Comparison of ENCODE assay signal across 8 cellular contexts in the genomic region with DNA sequence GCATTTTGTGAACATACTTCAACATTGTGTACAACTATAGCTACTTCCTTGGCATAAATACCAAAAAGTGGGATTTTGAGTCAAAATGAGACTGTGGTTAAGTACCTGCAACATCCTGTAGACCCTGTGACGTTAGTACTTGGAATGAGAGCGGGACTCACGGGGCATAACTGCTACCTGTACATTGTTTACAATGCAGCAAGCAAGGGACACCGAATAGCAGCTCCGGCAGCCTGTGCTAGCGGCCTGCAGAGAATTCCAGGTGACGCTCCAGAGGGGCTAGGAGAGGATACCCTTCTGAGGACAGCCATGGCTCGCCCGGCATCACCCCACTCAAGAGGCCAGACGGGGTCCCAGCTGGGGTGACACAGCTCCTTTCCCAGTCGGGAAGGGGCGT. TPM values are rescaled to one million over a fixed set of nuclear protein-coding genes. Genes with fewer than 3 reads are reported as not detected.
A peak's percentile ranks its signal among the peaks of the same experiment; 100 is the strongest.
DNase-seq lines count a peak whose midpoint lies in the region; ATAC-seq and TF ChIP-seq lines count a peak whose summit lies in the region.

No MANE protein-coding gene starts in this region.

- H3K4me3 Mint-ChIP-seq in activated naive CD8-positive, alpha-beta T cell treated with anti-CD3 and anti-CD28 coated beads, Interleukin-2, amount 10 ng/mL, durations not matched to agents 7 days and 5 days, result peak overlapping the region; percentile 91

- peaks cover 0 to 5% (median 0%) of the 10 kb centered on the region in 4 donors for H3K4me1 ChIP-seq in tibial nerve

- intact Hi-C loops in left colon (cut with DNase I, micrococcal nuclease), result no loop called here

- POLR2A ChIA-PET in activated naive CD8-positive, alpha-beta T cell treated with anti-CD3 and anti-CD28 coated beads, Interleukin-2, amount 10 ng/mL, durations not matched to agents 7 days and 5 days (lab: Charles Lee), result interaction anchor here (0.8 to 1.4 kb wide), 2 partner anchors 16 to 18 kb away, joined by 3 to 8 read pairs; no protein-coding TSS in a partner anchor

- DNase-seq in stimulated activated naive CD4-positive, alpha-beta T cell (lab: John Stamatoyannopoulos, UW), result peak in 4 of 6 experiments; percentile 11 to 65 (median 44)
- DNase-seq in stimulated activated naive CD4-positive, alpha-beta T cell treated with Interleukin-2 at 50 U/mL for 16 hours (lab: John Stamatoyannopoulos, UW), result no peak
- DNase-seq in activated naive CD8-positive, alpha-beta T cell treated with anti-CD3 and anti-CD28 coated beads, Interleukin-2, amount 10 ng/mL, durations not matched to agents 7 days and 5 days, result no peak
- DNase-seq in left colon (no peak), tibial nerve (ENCODE audit: low spot score in 2 of 2) (no peak), NCI-H82 treated with DMSO at 0.1 percent for 48 hours (lab: John Stamatoyannopoulos, UW; ENCODE audit: unreplicated experiment) (no peak)
- no peak for DNase-seq in stimulated activated CD4-positive, alpha-beta T cell treated with anti-CD3 and anti-CD28 coated beads, Interleukin-12 subunit alpha, Interleukin-12 subunit beta, amount 100 ng/mL, for 4 hours
- no peak for DNase-seq in activated effector memory CD4-positive, alpha-beta T cell treated with anti-CD3 and anti-CD28 coated beads, Interleukin-2, amount 50 U/mL, for 16 hours

- WGBS in tibial nerve, 2 donors, result 62 to 77% methylated on average over 7 to 12 of the region's 12 CpGs

- H3K4me3 ChIP-seq in tibial nerve, result peak overlapping the region; percentile 59 to 74 (median 68)

- H3K9me3 ChIP-seq in tibial nerve, result no peaks in the 10 kb centered on the region

- peak overlapping the region; percentile 97 for H3K27ac Mint-ChIP-seq in activated naive CD8-positive, alpha-beta T cell treated with anti-CD3 and anti-CD28 coated beads, Interleukin-2, amount 10 ng/mL, durations not matched to agents 7 days and 5 days

- ATAC-seq in activated naive CD8-positive, alpha-beta T cell treated with anti-CD3 and anti-CD28 coated beads, Interleukin-2, amount 10 ng/mL, durations not matched to agents 7 days and 5 days (ENCODE audit: low read depth), result no peak
- peak; percentile 34 for ATAC-seq in left colon

- peak overlapping the region; percentile 85 to 94 (median 86) for H3K27ac ChIP-seq in tibial nerve

- H3K9me3 Mint-ChIP-seq in activated naive CD8-positive, alpha-beta T cell treated with anti-CD3 and anti-CD28 coated beads, Interleukin-2, amount 10 ng/mL, durations not matched to agents 7 days and 5 days, result peaks cover 6% of the 10 kb centered on the region

- TF ChIP-seq POLR2A in tibial nerve (IDR thresholded peaks at IDR 0.05), result no peak

- TF ChIP-seq CTCF in tibial nerve (IDR thresholded peaks at IDR 0.05), result no peak

- no peaks in the 10 kb centered on the region for H3K27me3 Mint-ChIP-seq in activated naive CD8-positive, alpha-beta T cell treated with anti-CD3 and anti-CD28 coated beads, Interleukin-2, amount 10 ng/mL, durations not matched to agents 7 days and 5 days

- H3K36me3 Mint-ChIP-seq in activated naive CD8-positive, alpha-beta T cell treated with anti-CD3 and anti-CD28 coated beads, Interleukin-2, amount 10 ng/mL, durations not matched to agents 7 days and 5 days, result peaks cover 39% of the 10 kb centered on the region

- peaks cover 9% of the 10 kb centered on the region for H3K4me1 Mint-ChIP-seq in activated naive CD8-positive, alpha-beta T cell treated with anti-CD3 and anti-CD28 coated beads, Interleukin-2, amount 10 ng/mL, durations not matched to agents 7 days and 5 days

- TF ChIP-seq EP300 in tibial nerve (IDR thresholded peaks at IDR 0.05), result no peak

- no peaks in the 10 kb centered on the region for H3K27me3 ChIP-seq in tibial nerve

- H3K36me3 ChIP-seq in tibial nerve, result peaks cover 0 to 4% (median 0%) of the 10 kb centered on the region in 3 donors

RNA-seq across cellular contexts. Expression of gene ZNF331, which starts 0.8 kb away (rescaled TPM):
- 10 to 100 TPM; 27.5 to 29.8 TPM for total RNA-seq in activated naive CD8-positive, alpha-beta T cell treated with anti-CD3 and anti-CD28 coated beads, Interleukin-2, amount 10 ng/mL, durations not matched to agents 7 days and 5 days
- total RNA-seq in left colon (1 to 10 TPM; 5.3 to 6.0 TPM), tibial nerve (10 to 100 TPM; 27.3 to 46.8 (median 32.9) TPM)

Comparison
In these comparisons a context has a peak if more than half of its experiments do, and no peak if none do; other contexts are left out.
1. DNase-seq: peak in stimulated activated naive CD4-positive, alpha-beta T cell (4 of 6); none in stimulated activated naive CD4-positive, alpha-beta T cell treated with Interleukin-2 at 50 U/mL for 16 hours (single experiment), activated naive CD8-positive, alpha-beta T cell treated with anti-CD3 and anti-CD28 coated beads, Interleukin-2, amount 10 ng/mL, durations not matched to agents 7 days and 5 days (single experiment), left colon (0 of 2), tibial nerve (0 of 2), stimulated activated CD4-positive, alpha-beta T cell treated with anti-CD3 and anti-CD28 coated beads, Interleukin-12 subunit alpha, Interleukin-12 subunit beta, amount 100 ng/mL, for 4 hours (single experiment), NCI-H82 treated with DMSO at 0.1 percent for 48 hours (single experiment) and activated effector memory CD4-positive, alpha-beta T cell treated with anti-CD3 and anti-CD28 coated beads, Interleukin-2, amount 50 U/mL, for 16 hours (single experiment).
2. RNA of gene ZNF331, which starts 0.8 kb away (total RNA-seq): 27.3 to 46.8 TPM in tibial nerve and 27.5 to 29.8 TPM in activated naive CD8-positive, alpha-beta T cell treated with anti-CD3 and anti-CD28 coated beads, Interleukin-2, amount 10 ng/mL, durations not matched to agents 7 days and 5 days; 5.3 to 6.0 TPM in left colon; every median in the first group is over 4 times any median in the second.